ENCODE assay signal across 1 cellular context in the genomic region with DNA sequence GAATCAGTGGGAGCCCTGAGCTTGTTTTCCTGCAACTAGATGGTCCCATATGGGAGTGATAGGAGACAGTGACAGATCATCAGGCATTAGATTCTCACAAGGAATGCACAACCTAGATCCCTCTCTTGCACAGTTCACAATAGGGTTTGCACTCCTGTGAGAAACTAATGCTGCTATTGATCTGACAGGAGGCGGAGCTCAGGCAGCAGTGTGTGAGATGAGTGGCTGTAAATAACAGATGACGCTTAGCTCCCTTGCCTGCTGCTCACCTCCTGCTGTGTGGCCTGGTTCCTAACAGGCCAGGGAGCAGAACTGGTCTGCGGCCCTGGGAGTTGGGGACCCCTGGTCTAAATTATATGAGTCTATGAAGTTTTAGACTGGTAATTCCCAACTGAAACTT.
TF ChIP-seq lines count a peak whose summit lies in the region.

No MANE protein-coding gene starts in this region.

TF ChIP-seq in GM12891, 5 proteins besides CTCF, POLR2A, EP300 and RAD21 (continued from another document):
- no peak for TF ChIP-seq PAX5 (IDR thresholded peaks at IDR 0.05; ENCODE audit: insufficient read depth, low read length, severe bottlenecking)
- no peak for TF ChIP-seq TAF1 (IDR thresholded peaks at IDR 0.05; ENCODE audit: low read depth, low read length)
- TF ChIP-seq POLR2AphosphoS5 (IDR thresholded peaks at IDR 0.05; ENCODE audit: low read depth, low read length) = no peak
TF ChIP-seq in GM12891: peak in this region for 0.
